ENCODE assay signal across 1 cellular context in the genomic region with DNA sequence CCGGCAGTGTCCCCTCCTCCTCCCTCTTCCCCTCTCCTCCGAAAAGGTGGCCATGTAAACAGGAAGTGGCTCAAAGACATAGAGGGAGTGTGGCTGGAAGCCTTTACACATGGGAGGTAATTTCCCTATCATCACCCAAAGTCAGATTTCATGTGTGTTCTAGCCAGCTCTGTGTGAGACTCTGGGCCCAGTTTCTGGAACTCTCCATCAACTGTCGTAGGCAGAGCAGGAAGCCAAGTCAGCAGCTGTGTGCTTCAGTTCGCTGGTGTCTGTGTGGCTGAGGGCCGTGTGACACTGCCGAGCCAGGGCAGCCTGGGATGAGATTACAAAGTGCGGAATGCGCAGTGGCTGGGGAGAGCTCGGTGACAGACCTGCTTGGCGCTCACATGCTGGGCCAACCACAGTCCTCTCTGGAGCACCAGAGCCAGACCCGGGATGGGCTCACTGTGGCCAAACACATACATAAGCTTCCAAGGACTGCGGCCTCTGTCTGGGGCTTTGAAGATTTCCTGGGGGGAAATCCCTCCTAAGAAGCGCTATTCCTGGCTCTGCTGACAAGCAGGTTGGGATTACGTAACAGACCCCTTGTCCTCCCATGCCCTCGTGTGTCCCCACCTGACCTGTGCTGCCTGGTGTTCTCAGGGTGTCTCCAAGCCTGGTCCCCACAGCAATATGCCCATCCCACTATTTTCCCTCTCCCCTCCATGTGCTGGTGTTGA.
TF ChIP-seq lines count a peak whose summit lies in the region.

No MANE protein-coding gene starts in this region.

TF ChIP-seq in GM23338, 12 proteins besides CTCF, POLR2A, EP300 and RAD21 (continued from another document):
- TF ChIP-seq ZNF462 (CRISPR knock-in tag; IDR thresholded peaks at IDR 0.05) (no peak), POLR2AphosphoS5 (IDR thresholded peaks at IDR 0.05; ENCODE audit: low read depth) (no peak), EZH2phosphoT487 (IDR thresholded peaks at IDR 0.05; ENCODE audit: unreplicated experiment) (no peak), EZH2 (IDR thresholded peaks at IDR 0.05; ENCODE audit: low read depth, unreplicated experiment) (no peak), ZNF331 (CRISPR knock-in tag; IDR thresholded peaks at IDR 0.05; ENCODE audit: low read depth) (no peak), NANOG (IDR thresholded peaks at IDR 0.05; ENCODE audit: borderline replicate concordance) (no peak)
- TF ChIP-seq, protein P1, sequence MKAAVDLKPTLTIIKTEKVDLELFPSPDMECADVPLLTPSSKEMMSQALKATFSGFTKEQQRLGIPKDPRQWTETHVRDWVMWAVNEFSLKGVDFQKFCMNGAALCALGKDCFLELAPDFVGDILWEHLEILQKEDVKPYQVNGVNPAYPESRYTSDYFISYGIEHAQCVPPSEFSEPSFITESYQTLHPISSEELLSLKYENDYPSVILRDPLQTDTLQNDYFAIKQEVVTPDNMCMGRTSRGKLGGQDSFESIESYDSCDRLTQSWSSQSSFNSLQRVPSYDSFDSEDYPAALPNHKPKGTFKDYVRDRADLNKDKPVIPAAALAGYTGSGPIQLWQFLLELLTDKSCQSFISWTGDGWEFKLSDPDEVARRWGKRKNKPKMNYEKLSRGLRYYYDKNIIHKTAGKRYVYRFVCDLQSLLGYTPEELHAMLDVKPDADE (IDR thresholded peaks at IDR 0.05): no peak
